In the genomic region with DNA sequence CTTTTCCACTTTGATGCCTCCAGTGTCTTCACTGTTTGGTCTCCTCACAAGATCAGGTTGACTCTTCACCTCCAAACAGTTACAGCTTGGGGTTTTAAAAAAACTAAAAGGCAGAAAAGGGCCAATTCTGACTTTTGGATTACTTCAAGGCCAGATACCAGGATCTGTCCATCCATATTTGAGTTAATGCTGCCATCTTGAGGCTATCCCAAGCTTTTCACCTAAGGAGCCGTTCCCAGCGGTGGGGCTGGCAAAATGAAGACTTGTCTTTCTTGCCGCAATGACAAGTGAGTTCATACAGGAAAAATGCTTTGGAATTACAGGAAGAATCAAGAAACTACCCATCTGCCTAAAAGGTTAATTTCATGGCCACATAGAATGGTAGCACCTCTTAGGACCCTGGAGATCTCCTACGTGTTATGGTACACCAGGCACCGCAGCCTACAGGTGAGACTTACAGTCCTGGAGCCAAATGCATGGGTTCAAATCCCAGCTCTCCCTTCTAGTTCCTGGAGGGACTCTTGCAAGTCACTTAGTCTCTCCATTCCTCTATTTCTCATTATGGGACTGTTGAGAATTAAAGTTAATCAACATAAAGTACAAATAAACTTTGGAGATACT, we compare ENCODE assay signal across 8 cellular contexts. TPM values are rescaled to one million over a fixed set of nuclear protein-coding genes. Genes with fewer than 3 reads are reported as not detected.
DNase-seq lines count a peak whose midpoint lies in the region; ATAC-seq, FAIRE-seq and TF ChIP-seq lines count a peak whose summit lies in the region.

No MANE protein-coding gene starts in this region.

- CTCF ChIA-PET in HEK293T (lab: Yijun Ruan, JAX): interaction anchor here (0.9 to 2.8 kb wide), 2 partner anchors 10 to 869 kb away, joined by 3 to 16 read pairs; no protein-coding TSS in a partner anchor

- POLR2A ChIA-PET in HEK293T (lab: Yijun Ruan, JAX): no interaction called here

- intact Hi-C loops in left lung (cut with DNase I): no loop called here

- peak; percentile 16 for DNase-seq in stimulated activated CD4-positive, alpha-beta T cell treated with anti-CD3 and anti-CD28 coated beads, Interleukin-15, amount 100 ng/mL, for 24 hours
- no peak for DNase-seq in stimulated activated CD4-positive, alpha-beta T cell treated with anti-CD3 and anti-CD28 coated beads, Interleukin-12 subunit alpha, Interleukin-12 subunit beta, amount 100 ng/mL, for 4 hours
- DNase-seq in HEK293T (ENCODE audit: extremely low spot score): peak; percentile 54
- peak; percentile 46 to 76 for DNase-seq in NCI-H526 (lab: John Stamatoyannopoulos, UW)
- peak in 34 of 61 donors; percentile 2 to 70 (median 16) for DNase-seq in caudate nucleus (lab: John Stamatoyannopoulos, UW)
- no peak for DNase-seq in left lung
- DNase-seq in SKM-1 (lab: John Stamatoyannopoulos, UW; ENCODE audit: unreplicated experiment): no peak
- DNase-seq in GM19239 (ENCODE audit: insufficient read length, low spot score): no peak

- TF ChIP-seq CTCF in left lung (IDR thresholded peaks at IDR 0.05): peak; percentile 58 to 59

- H3K27ac ChIP-seq in caudate nucleus (ENCODE audit: low read depth, low read length): no peak overlapping the region
- H3K27ac ChIP-seq in left lung: no peak overlapping the region

- no peaks in the 10 kb centered on the region for H3K9me3 ChIP-seq in left lung

- ATAC-seq in left lung: peak; percentile 82

- no peak overlapping the region for H3K4me3 ChIP-seq in left lung

- no peaks in the 10 kb centered on the region for H3K27me3 ChIP-seq in left lung

- no peak for FAIRE-seq in GM19239 (lab: Jason Lieb, UNC)

- no peaks in the 10 kb centered on the region for H3K4me1 ChIP-seq in left lung

- H3K36me3 ChIP-seq in left lung: no peaks in the 10 kb centered on the region

TF ChIP-seq in HEK293T, 16 proteins besides CTCF, POLR2A, EP300 and RAD21:
- TF ChIP-seq BHLHE40 (IDR thresholded peaks at IDR 0.05; ENCODE audit: borderline replicate concordance): no peak
- TF ChIP-seq L3MBTL2 (conservative IDR thresholded peaks at IDR 0.05): no peak
- no peak for TF ChIP-seq ARNT (IDR thresholded peaks at IDR 0.05)
- TF ChIP-seq FOXM1 (IDR thresholded peaks at IDR 0.05; ENCODE audit: borderline replicate concordance): no peak
- TF ChIP-seq ZNF384 (IDR thresholded peaks at IDR 0.05): no peak
- TF ChIP-seq SP1 (IDR thresholded peaks at IDR 0.05): no peak
- TF ChIP-seq CTBP1 (IDR thresholded peaks at IDR 0.05; ENCODE audit: borderline replicate concordance): no peak
- no peak for TF ChIP-seq SUZ12 (IDR thresholded peaks at IDR 0.05)
- TF ChIP-seq LEF1 (IDR thresholded peaks at IDR 0.05; ENCODE audit: borderline replicate concordance): no peak
- no peak for TF ChIP-seq NFRKB (IDR thresholded peaks at IDR 0.05)
- no peak for TF ChIP-seq FOXA1 (IDR thresholded peaks at IDR 0.05)
- no peak for TF ChIP-seq HDGF (IDR thresholded peaks at IDR 0.05; ENCODE audit: borderline replicate concordance)
- no peak for TF ChIP-seq TARDBP (IDR thresholded peaks at IDR 0.05)
- TF ChIP-seq, protein P1, sequence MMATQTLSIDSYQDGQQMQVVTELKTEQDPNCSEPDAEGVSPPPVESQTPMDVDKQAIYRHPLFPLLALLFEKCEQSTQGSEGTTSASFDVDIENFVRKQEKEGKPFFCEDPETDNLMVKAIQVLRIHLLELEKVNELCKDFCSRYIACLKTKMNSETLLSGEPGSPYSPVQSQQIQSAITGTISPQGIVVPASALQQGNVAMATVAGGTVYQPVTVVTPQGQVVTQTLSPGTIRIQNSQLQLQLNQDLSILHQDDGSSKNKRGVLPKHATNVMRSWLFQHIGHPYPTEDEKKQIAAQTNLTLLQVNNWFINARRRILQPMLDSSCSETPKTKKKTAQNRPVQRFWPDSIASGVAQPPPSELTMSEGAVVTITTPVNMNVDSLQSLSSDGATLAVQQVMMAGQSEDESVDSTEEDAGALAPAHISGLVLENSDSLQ (IDR thresholded peaks at IDR 0.05): no peak
- no peak for TF ChIP-seq ELF4 (IDR thresholded peaks at IDR 0.05)
- TF ChIP-seq FOXK2 (IDR thresholded peaks at IDR 0.05): no peak

RNA-seq across cellular contexts. Expression of a gene that starts 6.0 kb away (rescaled TPM):
- total RNA-seq in left lung: under 1 TPM in 1 of 2 donors, not detected in 1; 0.71 TPM

Comparison
In these comparisons a context has a peak if more than half of its experiments do, and no peak if none do; other contexts are left out.
1. DNase-seq: peak in stimulated activated CD4-positive, alpha-beta T cell treated with anti-CD3 and anti-CD28 coated beads, Interleukin-15, amount 100 ng/mL, for 24 hours (single experiment), HEK293T (single experiment), NCI-H526 (2 of 2) and caudate nucleus (34 of 61); none in stimulated activated CD4-positive, alpha-beta T cell treated with anti-CD3 and anti-CD28 coated beads, Interleukin-12 subunit alpha, Interleukin-12 subunit beta, amount 100 ng/mL, for 4 hours (single experiment), left lung (0 of 2), SKM-1 (single experiment) and GM19239 (single experiment).